Comparison of ENCODE assay signal across 1 cellular context in the genomic region with DNA sequence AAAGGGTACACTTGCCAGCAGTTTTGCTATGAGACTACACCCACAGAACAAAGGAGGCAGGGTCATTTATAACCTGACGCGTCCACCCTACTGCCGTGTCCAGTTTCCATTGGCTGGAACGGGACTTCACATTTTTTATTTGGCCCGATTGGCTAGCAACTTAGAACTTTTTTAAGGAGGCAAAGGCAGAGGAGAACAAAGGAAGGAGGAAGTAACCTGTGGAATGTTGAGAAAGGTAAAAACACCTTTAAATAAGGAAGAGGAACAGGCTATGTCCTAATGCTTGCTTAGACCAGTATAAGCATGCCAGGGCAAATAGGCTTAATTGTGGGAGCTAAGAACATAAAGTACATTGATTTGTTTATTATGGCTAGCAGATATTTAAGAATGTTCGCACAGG.
TF ChIP-seq lines count a peak whose summit lies in the region.

No MANE protein-coding gene starts in this region.

TF ChIP-seq in GM12878, 131 proteins besides CTCF, POLR2A, EP300 and RAD21:
- TF ChIP-seq SMAD5 (IDR thresholded peaks at IDR 0.05; ENCODE audit: low read depth) (no peak), RBBP5 (conservative IDR thresholded peaks at IDR 0.05) (no peak), ASH2L (IDR thresholded peaks at IDR 0.05; ENCODE audit: borderline replicate concordance, low read depth) (no peak), NR2C1 (IDR thresholded peaks at IDR 0.05) (no peak), IKZF1 (conservative IDR thresholded peaks at IDR 0.05) (no peak), BACH1 (IDR thresholded peaks at IDR 0.05; ENCODE audit: borderline replicate concordance) (no peak)
- TF ChIP-seq, protein P1, sequence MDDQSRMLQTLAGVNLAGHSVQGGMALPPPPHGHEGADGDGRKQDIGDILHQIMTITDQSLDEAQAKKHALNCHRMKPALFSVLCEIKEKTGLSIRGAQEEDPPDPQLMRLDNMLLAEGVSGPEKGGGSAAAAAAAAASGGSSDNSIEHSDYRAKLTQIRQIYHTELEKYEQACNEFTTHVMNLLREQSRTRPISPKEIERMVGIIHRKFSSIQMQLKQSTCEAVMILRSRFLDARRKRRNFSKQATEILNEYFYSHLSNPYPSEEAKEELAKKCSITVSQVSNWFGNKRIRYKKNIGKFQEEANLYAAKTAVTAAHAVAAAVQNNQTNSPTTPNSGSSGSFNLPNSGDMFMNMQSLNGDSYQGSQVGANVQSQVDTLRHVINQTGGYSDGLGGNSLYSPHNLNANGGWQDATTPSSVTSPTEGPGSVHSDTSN (IDR thresholded peaks at IDR 0.05; ENCODE audit: insufficient replicate concordance, low read depth, low read length): no peak
- TF ChIP-seq, protein P2, sequence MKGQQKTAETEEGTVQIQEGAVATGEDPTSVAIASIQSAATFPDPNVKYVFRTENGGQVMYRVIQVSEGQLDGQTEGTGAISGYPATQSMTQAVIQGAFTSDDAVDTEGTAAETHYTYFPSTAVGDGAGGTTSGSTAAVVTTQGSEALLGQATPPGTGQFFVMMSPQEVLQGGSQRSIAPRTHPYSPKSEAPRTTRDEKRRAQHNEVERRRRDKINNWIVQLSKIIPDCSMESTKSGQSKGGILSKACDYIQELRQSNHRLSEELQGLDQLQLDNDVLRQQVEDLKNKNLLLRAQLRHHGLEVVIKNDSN (IDR thresholded peaks at IDR 0.05; ENCODE audit: borderline replicate concordance, extremely low read length, insufficient read depth, low read depth, low read length): no peak
- TF ChIP-seq, protein P3, sequence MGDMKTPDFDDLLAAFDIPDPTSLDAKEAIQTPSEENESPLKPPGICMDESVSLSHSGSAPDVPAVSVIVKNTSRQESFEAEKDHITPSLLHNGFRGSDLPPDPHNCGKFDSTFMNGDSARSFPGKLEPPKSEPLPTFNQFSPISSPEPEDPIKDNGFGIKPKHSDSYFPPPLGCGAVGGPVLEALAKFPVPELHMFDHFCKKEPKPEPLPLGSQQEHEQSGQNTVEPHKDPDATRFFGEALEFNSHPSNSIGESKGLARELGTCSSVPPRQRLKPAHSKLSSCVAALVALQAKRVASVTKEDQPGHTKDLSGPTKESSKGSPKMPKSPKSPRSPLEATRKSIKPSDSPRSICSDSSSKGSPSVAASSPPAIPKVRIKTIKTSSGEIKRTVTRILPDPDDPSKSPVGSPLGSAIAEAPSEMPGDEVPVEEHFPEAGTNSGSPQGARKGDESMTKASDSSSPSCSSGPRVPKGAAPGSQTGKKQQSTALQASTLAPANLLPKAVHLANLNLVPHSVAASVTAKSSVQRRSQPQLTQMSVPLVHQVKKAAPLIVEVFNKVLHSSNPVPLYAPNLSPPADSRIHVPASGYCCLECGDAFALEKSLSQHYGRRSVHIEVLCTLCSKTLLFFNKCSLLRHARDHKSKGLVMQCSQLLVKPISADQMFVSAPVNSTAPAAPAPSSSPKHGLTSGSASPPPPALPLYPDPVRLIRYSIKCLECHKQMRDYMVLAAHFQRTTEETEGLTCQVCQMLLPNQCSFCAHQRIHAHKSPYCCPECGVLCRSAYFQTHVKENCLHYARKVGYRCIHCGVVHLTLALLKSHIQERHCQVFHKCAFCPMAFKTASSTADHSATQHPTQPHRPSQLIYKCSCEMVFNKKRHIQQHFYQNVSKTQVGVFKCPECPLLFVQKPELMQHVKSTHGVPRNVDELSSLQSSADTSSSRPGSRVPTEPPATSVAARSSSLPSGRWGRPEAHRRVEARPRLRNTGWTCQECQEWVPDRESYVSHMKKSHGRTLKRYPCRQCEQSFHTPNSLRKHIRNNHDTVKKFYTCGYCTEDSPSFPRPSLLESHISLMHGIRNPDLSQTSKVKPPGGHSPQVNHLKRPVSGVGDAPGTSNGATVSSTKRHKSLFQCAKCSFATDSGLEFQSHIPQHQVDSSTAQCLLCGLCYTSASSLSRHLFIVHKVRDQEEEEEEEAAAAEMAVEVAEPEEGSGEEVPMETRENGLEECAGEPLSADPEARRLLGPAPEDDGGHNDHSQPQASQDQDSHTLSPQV (IDR thresholded peaks at IDR 0.05): no peak
TF ChIP-seq in GM12878: peak in this region for 0.
